21 cellular contexts compared by ENCODE assay signal in genomic region chr7:45120-46090, GRCh38.
DNase-seq lines count a peak whose midpoint lies in the region; ATAC-seq and TF ChIP-seq lines count a peak whose summit lies in the region.
"Had no signal": no experiment of that assay in that cellular context is flagged by ENCODE, and none has a peak within 500 bp of the region (broad histone marks: within the 10 kb centered on the region; RNA-seq: fewer than 3 reads in every experiment).

No MANE protein-coding gene starts in this region.

- CTCF ChIA-PET in mammary epithelial cell (lab: Charles Lee; ENCODE audit: low non-redundant PET): no interaction called here
- CTCF ChIA-PET in activated CD8-positive, alpha-beta memory T cell treated with anti-CD3 and anti-CD28 coated beads, Interleukin-2, amount 10 ng/mL, durations not matched to agents 7 days and 5 days (lab: Charles Lee): no interaction called here

- no peaks in the 10 kb centered on the region for H4K20me1 ChIP-seq in mammary epithelial cell (ENCODE audit: insufficient read depth, low read length)

- H3K79me2 ChIP-seq in mammary epithelial cell (ENCODE audit: insufficient read depth, low read length): no peaks in the 10 kb centered on the region
- H3K79me2 ChIP-seq: hepatocyte, parathyroid adenoma had no signal

- H3K9ac ChIP-seq in mammary epithelial cell (ENCODE audit: insufficient read depth, low read length): no peak overlapping the region
- H3K9ac ChIP-seq: parathyroid adenoma had no signal

- dilution Hi-C loops in mammary epithelial cell (cut with HindIII; ENCODE audit: low sequenced_read_pairs): no loop called here

- no peak overlapping the region for H3K27ac ChIP-seq in breast epithelium
- H3K27ac ChIP-seq in mammary epithelial cell (ENCODE audit: insufficient read depth, low read depth, low read length): no peak overlapping the region
- H3K27ac ChIP-seq in lower lobe of right lung: no peak overlapping the region
- H3K27ac ChIP-seq in transverse colon: no peak overlapping the region
- H3K27ac ChIP-seq: cardiac muscle cell, hepatocyte, HL-60, parathyroid adenoma, stomach had no signal

- TF ChIP-seq CTCF in breast epithelium (IDR thresholded peaks at IDR 0.05) (no peak), mammary epithelial cell (conservative IDR thresholded peaks at IDR 0.05 in 1 of 2, IDR thresholded peaks at IDR 0.05 in 1 of 2; ENCODE audit: extremely low read depth in 1 of 2, insufficient read depth in 1 of 2, low read depth in 1 of 2, low read length in 2 of 2) (no peak), lower lobe of right lung (IDR thresholded peaks at IDR 0.05) (no peak), transverse colon (IDR thresholded peaks at IDR 0.05) (no peak)

- no peaks in the 10 kb centered on the region for H3K36me3 Mint-ChIP-seq in activated CD8-positive, alpha-beta memory T cell treated with anti-CD3 and anti-CD28 coated beads, Interleukin-2, amount 10 ng/mL, durations not matched to agents 7 days and 5 days
- H3K36me3 Mint-ChIP-seq: activated naive CD8-positive, alpha-beta T cell treated with anti-CD3 and anti-CD28 coated beads, Interleukin-2, amount 10 ng/mL, durations not matched to agents 7 days and 5 days had no signal

- H3K27me3 ChIP-seq in breast epithelium: peaks cover 0 to 21% of the 10 kb centered on the region in 2 donors
- no peaks in the 10 kb centered on the region for H3K27me3 ChIP-seq in mammary epithelial cell (ENCODE audit: insufficient read depth, low read length)
- H3K27me3 ChIP-seq in lower lobe of right lung (ENCODE audit: low read depth): peaks cover 6% of the 10 kb centered on the region
- H3K27me3 ChIP-seq in transverse colon: no peaks in the 10 kb centered on the region
- H3K27me3 ChIP-seq: hepatocyte had no signal

- 85% methylated on average over 12 of the region's 14 CpGs for WGBS in mammary epithelial cell (ENCODE audit: low coverage, missing lambda C conversion rate)
- WGBS in transverse colon (ENCODE audit: low coverage in 1 of 2), 2 donors: 71 to 80% methylated on average over 1 to 14 of the region's 14 CpGs

- H2AFZ ChIP-seq in mammary epithelial cell (ENCODE audit: low read depth, low read length): no peak overlapping the region
- H2AFZ ChIP-seq: hepatocyte, parathyroid adenoma had no signal

- ATAC-seq in activated CD8-positive, alpha-beta memory T cell treated with anti-CD3 and anti-CD28 coated beads, Interleukin-2, amount 10 ng/mL, durations not matched to agents 7 days and 5 days: no peak
- ATAC-seq in lower lobe of right lung (no peak), HG02981 (IDR thresholded peaks at IDR 0.05; ENCODE audit: unreplicated experiment) (no peak), GM21367 (IDR thresholded peaks at IDR 0.05; ENCODE audit: unreplicated experiment) (no peak)
- ATAC-seq: effector memory CD8-positive, alpha-beta T cell; Panc1 had no signal

- in situ Hi-C loops in mammary epithelial cell (cut with MboI; ENCODE audit: low sequenced_read_pairs in 2 of 2): no loop called here
- in situ Hi-C loops in transverse colon (cut with MboI; ENCODE audit: low pct_ligation_motif_present in 1 of 4, low pct_unique_long_range_greater_than_20kb in 1 of 4, low sequenced_read_pairs in 3 of 4): no loop called here

- intact Hi-C loops in breast epithelium (cut with DNase I; ENCODE audit: low total_unique reads): no loop called here
- intact Hi-C loops in mammary epithelial cell (cut with micrococcal nuclease): no loop called here
- intact Hi-C loops in lower lobe of right lung (cut with DNase I): no loop called here
- intact Hi-C loops in transverse colon (cut with DNase I; ENCODE audit: low total_unique reads): no loop called here

- no peaks in the 10 kb centered on the region for H3K4me1 Mint-ChIP-seq in activated CD8-positive, alpha-beta memory T cell treated with anti-CD3 and anti-CD28 coated beads, Interleukin-2, amount 10 ng/mL, durations not matched to agents 7 days and 5 days
- H3K4me1 Mint-ChIP-seq: activated naive CD8-positive, alpha-beta T cell treated with anti-CD3 and anti-CD28 coated beads, Interleukin-2, amount 10 ng/mL, durations not matched to agents 7 days and 5 days had no signal

- no peak overlapping the region for H3K4me3 Mint-ChIP-seq in activated CD8-positive, alpha-beta memory T cell treated with anti-CD3 and anti-CD28 coated beads, Interleukin-2, amount 10 ng/mL, durations not matched to agents 7 days and 5 days
- H3K4me3 Mint-ChIP-seq: activated naive CD8-positive, alpha-beta T cell treated with anti-CD3 and anti-CD28 coated beads, Interleukin-2, amount 10 ng/mL, durations not matched to agents 7 days and 5 days; effector memory CD8-positive, alpha-beta T cell had no signal

- TF ChIP-seq EP300 in transverse colon (IDR thresholded peaks at IDR 0.05; ENCODE audit: low read depth): no peak

- no peaks in the 10 kb centered on the region for H3K4me1 ChIP-seq in breast epithelium
- no peaks in the 10 kb centered on the region for H3K4me1 ChIP-seq in mammary epithelial cell (ENCODE audit: insufficient read depth, low read length)
- H3K4me1 ChIP-seq in lower lobe of right lung: peaks cover 12% of the 10 kb centered on the region
- H3K4me1 ChIP-seq in transverse colon: no peaks in the 10 kb centered on the region
- H3K4me1 ChIP-seq: parathyroid adenoma, stomach had no signal

- H3K27ac Mint-ChIP-seq in activated CD8-positive, alpha-beta memory T cell treated with anti-CD3 and anti-CD28 coated beads, Interleukin-2, amount 10 ng/mL, durations not matched to agents 7 days and 5 days: no peak overlapping the region
- H3K27ac Mint-ChIP-seq: activated naive CD8-positive, alpha-beta T cell treated with anti-CD3 and anti-CD28 coated beads, Interleukin-2, amount 10 ng/mL, durations not matched to agents 7 days and 5 days; effector memory CD8-positive, alpha-beta T cell had no signal

- no peaks in the 10 kb centered on the region for H3K9me3 ChIP-seq in breast epithelium
- no peaks in the 10 kb centered on the region for H3K9me3 ChIP-seq in mammary epithelial cell (replicated peaks; ENCODE audit: insufficient read depth, low read length)
- no peaks in the 10 kb centered on the region for H3K9me3 ChIP-seq in lower lobe of right lung
- H3K9me3 ChIP-seq in transverse colon: no peaks in the 10 kb centered on the region
- H3K9me3 ChIP-seq: stomach had no signal

- H3K4me3 ChIP-seq in breast epithelium: no peak overlapping the region
- H3K4me3 ChIP-seq in mammary epithelial cell (replicated peaks in 1 of 3; ENCODE audit: insufficient read depth in 1 of 3, low read depth in 2 of 3, low read length in 3 of 3): no peak overlapping the region
- H3K4me3 ChIP-seq in lower lobe of right lung: no peak overlapping the region
- no peak overlapping the region for H3K4me3 ChIP-seq in transverse colon
- H3K4me3 ChIP-seq: cardiac muscle cell, hepatocyte, stomach had no signal

- H3K27me3 Mint-ChIP-seq in activated CD8-positive, alpha-beta memory T cell treated with anti-CD3 and anti-CD28 coated beads, Interleukin-2, amount 10 ng/mL, durations not matched to agents 7 days and 5 days: peaks cover 13% of the 10 kb centered on the region
- H3K27me3 Mint-ChIP-seq: activated naive CD8-positive, alpha-beta T cell treated with anti-CD3 and anti-CD28 coated beads, Interleukin-2, amount 10 ng/mL, durations not matched to agents 7 days and 5 days had no signal

- no peaks in the 10 kb centered on the region for H3K9me3 Mint-ChIP-seq in activated CD8-positive, alpha-beta memory T cell treated with anti-CD3 and anti-CD28 coated beads, Interleukin-2, amount 10 ng/mL, durations not matched to agents 7 days and 5 days (ENCODE audit: low read depth)
- H3K9me3 Mint-ChIP-seq: activated naive CD8-positive, alpha-beta T cell treated with anti-CD3 and anti-CD28 coated beads, Interleukin-2, amount 10 ng/mL, durations not matched to agents 7 days and 5 days; effector memory CD8-positive, alpha-beta T cell had no signal

- no TSS peak for BruUV-seq in mammary epithelial cell (replicated peaks; lab: Mats Ljungman, UMichigan)

- DNase-seq in breast epithelium (ENCODE audit: low spot score in 2 of 2) (peak; percentile 12 to 46), mammary epithelial cell (no peak), lower lobe of right lung (peak; percentile 16), transverse colon (peak; percentile 3), amygdala (lab: John Stamatoyannopoulos, UW) (no peak)
- DNase-seq in activated CD8-positive, alpha-beta memory T cell treated with anti-CD3 and anti-CD28 coated beads, Interleukin-2, amount 10 ng/mL, durations not matched to agents 7 days and 5 days: peak; percentile 36
- DNase-seq: activated naive CD8-positive, alpha-beta T cell treated with anti-CD3 and anti-CD28 coated beads, Interleukin-2, amount 10 ng/mL, durations not matched to agents 7 days and 5 days; effector memory CD8-positive, alpha-beta T cell; KG1; NCI-H1105; NCI-H2171; NCI-H774; stomach; SW 1271 had no signal

- TF ChIP-seq POLR2A in breast epithelium (IDR thresholded peaks at IDR 0.05) (no peak), transverse colon (IDR thresholded peaks at IDR 0.05) (no peak)

- H3K36me3 ChIP-seq in breast epithelium (no peaks in the 10 kb centered on the region), mammary epithelial cell (ENCODE audit: insufficient read depth, low read length) (no peaks in the 10 kb centered on the region), lower lobe of right lung (no peaks in the 10 kb centered on the region), transverse colon (no peaks in the 10 kb centered on the region)
- H3K36me3 ChIP-seq: cardiac muscle cell, stomach had no signal

- no peak overlapping the region for H3K4me2 ChIP-seq in mammary epithelial cell (ENCODE audit: insufficient read depth, low read depth, low read length)
- H3K4me2 ChIP-seq: hepatocyte had no signal

Comparison
In these comparisons a context has a peak if more than half of its experiments do, and no peak if none do; other contexts are left out.
1. DNase-seq: peak in breast epithelium (2 of 2), activated CD8-positive, alpha-beta memory T cell treated with anti-CD3 and anti-CD28 coated beads, Interleukin-2, amount 10 ng/mL, durations not matched to agents 7 days and 5 days (single experiment), lower lobe of right lung (single experiment) and transverse colon (single experiment); none in mammary epithelial cell (single experiment) and amygdala (0 of 56).